Comparison of ENCODE assay signal across 1 cellular context in the genomic region with DNA sequence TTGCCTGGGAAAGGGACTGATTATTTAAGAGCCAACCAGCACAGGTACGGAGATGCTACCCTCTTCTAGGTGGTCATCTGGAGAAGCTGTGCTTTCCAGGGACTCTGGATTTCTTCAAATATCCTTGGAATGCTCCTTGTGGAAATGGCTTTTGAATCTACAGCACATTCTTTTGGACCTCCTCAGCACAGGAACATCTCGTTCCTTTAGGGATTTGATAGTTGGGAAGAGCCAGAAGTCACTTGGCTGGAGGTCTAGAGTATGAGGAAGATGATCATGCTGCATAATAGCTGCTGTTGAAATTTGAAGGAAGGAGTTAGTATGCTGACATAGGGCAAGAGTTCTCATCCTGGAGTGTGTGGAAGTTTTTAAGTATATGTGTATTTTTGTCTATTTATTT.
TF ChIP-seq lines count a peak whose summit lies in the region.

No MANE protein-coding gene starts in this region.

TF ChIP-seq in WTC11, 78 proteins besides CTCF, POLR2A, EP300 and RAD21:
- TF ChIP-seq, protein P1, sequence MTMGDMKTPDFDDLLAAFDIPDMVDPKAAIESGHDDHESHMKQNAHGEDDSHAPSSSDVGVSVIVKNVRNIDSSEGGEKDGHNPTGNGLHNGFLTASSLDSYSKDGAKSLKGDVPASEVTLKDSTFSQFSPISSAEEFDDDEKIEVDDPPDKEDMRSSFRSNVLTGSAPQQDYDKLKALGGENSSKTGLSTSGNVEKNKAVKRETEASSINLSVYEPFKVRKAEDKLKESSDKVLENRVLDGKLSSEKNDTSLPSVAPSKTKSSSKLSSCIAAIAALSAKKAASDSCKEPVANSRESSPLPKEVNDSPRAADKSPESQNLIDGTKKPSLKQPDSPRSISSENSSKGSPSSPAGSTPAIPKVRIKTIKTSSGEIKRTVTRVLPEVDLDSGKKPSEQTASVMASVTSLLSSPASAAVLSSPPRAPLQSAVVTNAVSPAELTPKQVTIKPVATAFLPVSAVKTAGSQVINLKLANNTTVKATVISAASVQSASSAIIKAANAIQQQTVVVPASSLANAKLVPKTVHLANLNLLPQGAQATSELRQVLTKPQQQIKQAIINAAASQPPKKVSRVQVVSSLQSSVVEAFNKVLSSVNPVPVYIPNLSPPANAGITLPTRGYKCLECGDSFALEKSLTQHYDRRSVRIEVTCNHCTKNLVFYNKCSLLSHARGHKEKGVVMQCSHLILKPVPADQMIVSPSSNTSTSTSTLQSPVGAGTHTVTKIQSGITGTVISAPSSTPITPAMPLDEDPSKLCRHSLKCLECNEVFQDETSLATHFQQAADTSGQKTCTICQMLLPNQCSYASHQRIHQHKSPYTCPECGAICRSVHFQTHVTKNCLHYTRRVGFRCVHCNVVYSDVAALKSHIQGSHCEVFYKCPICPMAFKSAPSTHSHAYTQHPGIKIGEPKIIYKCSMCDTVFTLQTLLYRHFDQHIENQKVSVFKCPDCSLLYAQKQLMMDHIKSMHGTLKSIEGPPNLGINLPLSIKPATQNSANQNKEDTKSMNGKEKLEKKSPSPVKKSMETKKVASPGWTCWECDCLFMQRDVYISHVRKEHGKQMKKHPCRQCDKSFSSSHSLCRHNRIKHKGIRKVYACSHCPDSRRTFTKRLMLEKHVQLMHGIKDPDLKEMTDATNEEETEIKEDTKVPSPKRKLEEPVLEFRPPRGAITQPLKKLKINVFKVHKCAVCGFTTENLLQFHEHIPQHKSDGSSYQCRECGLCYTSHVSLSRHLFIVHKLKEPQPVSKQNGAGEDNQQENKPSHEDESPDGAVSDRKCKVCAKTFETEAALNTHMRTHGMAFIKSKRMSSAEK (CRISPR knock-in tag; IDR thresholded peaks at IDR 0.05; ENCODE audit: borderline replicate concordance), result no peak
- TF ChIP-seq, protein P2, sequence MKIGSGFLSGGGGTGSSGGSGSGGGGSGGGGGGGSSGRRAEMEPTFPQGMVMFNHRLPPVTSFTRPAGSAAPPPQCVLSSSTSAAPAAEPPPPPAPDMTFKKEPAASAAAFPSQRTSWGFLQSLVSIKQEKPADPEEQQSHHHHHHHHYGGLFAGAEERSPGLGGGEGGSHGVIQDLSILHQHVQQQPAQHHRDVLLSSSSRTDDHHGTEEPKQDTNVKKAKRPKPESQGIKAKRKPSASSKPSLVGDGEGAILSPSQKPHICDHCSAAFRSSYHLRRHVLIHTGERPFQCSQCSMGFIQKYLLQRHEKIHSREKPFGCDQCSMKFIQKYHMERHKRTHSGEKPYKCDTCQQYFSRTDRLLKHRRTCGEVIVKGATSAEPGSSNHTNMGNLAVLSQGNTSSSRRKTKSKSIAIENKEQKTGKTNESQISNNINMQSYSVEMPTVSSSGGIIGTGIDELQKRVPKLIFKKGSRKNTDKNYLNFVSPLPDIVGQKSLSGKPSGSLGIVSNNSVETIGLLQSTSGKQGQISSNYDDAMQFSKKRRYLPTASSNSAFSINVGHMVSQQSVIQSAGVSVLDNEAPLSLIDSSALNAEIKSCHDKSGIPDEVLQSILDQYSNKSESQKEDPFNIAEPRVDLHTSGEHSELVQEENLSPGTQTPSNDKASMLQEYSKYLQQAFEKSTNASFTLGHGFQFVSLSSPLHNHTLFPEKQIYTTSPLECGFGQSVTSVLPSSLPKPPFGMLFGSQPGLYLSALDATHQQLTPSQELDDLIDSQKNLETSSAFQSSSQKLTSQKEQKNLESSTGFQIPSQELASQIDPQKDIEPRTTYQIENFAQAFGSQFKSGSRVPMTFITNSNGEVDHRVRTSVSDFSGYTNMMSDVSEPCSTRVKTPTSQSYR (CRISPR knock-in tag; IDR thresholded peaks at IDR 0.05), result no peak
- TF ChIP-seq ELF4 (CRISPR knock-in tag; IDR thresholded peaks at IDR 0.05; ENCODE audit: low read depth), result no peak
- TF ChIP-seq PRRX2 (CRISPR knock-in tag; IDR thresholded peaks at IDR 0.05), result no peak
- TF ChIP-seq FOXK1 (CRISPR knock-in tag; IDR thresholded peaks at IDR 0.05), result no peak
- TF ChIP-seq NFE2L1 (CRISPR knock-in tag; IDR thresholded peaks at IDR 0.05), result no peak
